Comparison of ENCODE assay signal across 1 cellular context in genomic region chr10:88880287-88881094, GRCh38.
TF ChIP-seq lines count a peak whose summit lies in the region.

No MANE protein-coding gene starts in this region.

TF ChIP-seq in A549, 52 proteins besides CTCF, POLR2A, EP300 and RAD21 (continued from another document):
- TF ChIP-seq HES2 (IDR thresholded peaks at IDR 0.05) (no peak), KDM5A (IDR thresholded peaks at IDR 0.05) (no peak), HDAC2 (IDR thresholded peaks at IDR 0.05) (peak; percentile 66; the same call in 1 of the 2 replicates), NPAS2 (CRISPR knock-in tag; IDR thresholded peaks at IDR 0.05; ENCODE audit: borderline replicate concordance) (no peak), MYC (IDR thresholded peaks at IDR 0.05; ENCODE audit: borderline replicate concordance, low read length) (peak; percentile 82), POLR2AphosphoS2 (conservative IDR thresholded peaks at IDR 0.05; ENCODE audit: low read length) (no peak), TFCP2L1 (CRISPR knock-in tag; IDR thresholded peaks at IDR 0.05) (0 out of 2 replicates have a peak, but pooled peaks have one; percentile 10)
TF ChIP-seq in A549: peak in this region for 10.
